In the genomic region with DNA sequence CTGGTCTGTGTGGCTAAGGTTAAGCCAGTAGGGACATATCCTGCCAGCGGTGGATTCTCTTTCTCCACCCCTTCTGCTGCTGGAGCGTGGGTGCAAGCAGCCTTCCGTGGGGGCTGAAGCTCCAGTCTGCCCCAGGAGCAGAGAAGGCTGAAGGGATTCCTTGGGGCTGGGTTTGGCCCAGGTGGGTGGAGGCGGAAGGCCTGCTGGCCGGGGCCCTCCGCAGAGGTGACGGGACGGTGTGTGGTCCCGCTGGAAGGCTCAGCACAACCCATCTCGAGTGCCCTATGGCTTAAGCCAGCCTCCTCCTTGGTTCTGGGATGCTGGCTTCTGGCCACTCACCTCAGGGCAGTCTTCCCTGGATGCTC, we compare ENCODE assay signal across 15 cellular contexts.
"Had no signal": no experiment of that assay in that cellular context is flagged by ENCODE, and none has a peak within 500 bp of the region (broad histone marks: within the 10 kb centered on the region; RNA-seq: fewer than 3 reads in every experiment).

No MANE protein-coding gene starts in this region.

- H3K9me3 ChIP-seq: adrenal gland, prostate gland, tibial nerve, vagina had no signal

- DNase-seq: activated CD4-positive, alpha-beta T cell treated with anti-CD3 and anti-CD28 coated beads for 1 hour; activated CD4-positive, alpha-beta T cell treated with anti-CD3 and anti-CD28 coated beads, Interleukin-2, amount 50 U/mL, for 4 hours; activated gamma-delta T cell treated with Interleukin-2 at 50 U/mL for 16 hours; adrenal gland; foreskin melanocyte; immature natural killer cell; kidney glomerular epithelial cell; stimulated activated CD4-positive, alpha-beta T cell treated with anti-CD3 and anti-CD28 coated beads, Interleukin-2, amount 100 ng/mL, for 48 hours had no signal

- ATAC-seq: activated naive CD4-positive, alpha-beta T cell treated with anti-CD3 and anti-CD28 coated beads, Interleukin-2, amount 50 U/mL, for 72 hours; naive thymus-derived CD8-positive, alpha-beta T cell; right cardiac atrium had no signal

- H3K27ac ChIP-seq: cardiac muscle cell, prostate gland had no signal

- H3K27me3 ChIP-seq: adrenal gland, cardiac muscle cell, tibial nerve, vagina had no signal

- H3K4me3 ChIP-seq: adrenal gland, cardiac muscle cell, prostate gland, tibial nerve, vagina had no signal
